ENCODE assay signal across 1 cellular context in genomic region chr10:132522521-132523411, GRCh38.
TF ChIP-seq lines count a peak whose summit lies in the region.

No MANE protein-coding gene starts in this region.

TF ChIP-seq in HepG2, 621 proteins besides CTCF, POLR2A, EP300 and RAD21:
- TF ChIP-seq NAIF1 (CRISPR knock-in tag; IDR thresholded peaks at IDR 0.05; ENCODE audit: borderline replicate concordance), result no peak
- no peak for TF ChIP-seq TAF15 (IDR thresholded peaks at IDR 0.05; ENCODE audit: low read depth, low read length, poor library complexity, severe bottlenecking)
- TF ChIP-seq, protein P1, sequence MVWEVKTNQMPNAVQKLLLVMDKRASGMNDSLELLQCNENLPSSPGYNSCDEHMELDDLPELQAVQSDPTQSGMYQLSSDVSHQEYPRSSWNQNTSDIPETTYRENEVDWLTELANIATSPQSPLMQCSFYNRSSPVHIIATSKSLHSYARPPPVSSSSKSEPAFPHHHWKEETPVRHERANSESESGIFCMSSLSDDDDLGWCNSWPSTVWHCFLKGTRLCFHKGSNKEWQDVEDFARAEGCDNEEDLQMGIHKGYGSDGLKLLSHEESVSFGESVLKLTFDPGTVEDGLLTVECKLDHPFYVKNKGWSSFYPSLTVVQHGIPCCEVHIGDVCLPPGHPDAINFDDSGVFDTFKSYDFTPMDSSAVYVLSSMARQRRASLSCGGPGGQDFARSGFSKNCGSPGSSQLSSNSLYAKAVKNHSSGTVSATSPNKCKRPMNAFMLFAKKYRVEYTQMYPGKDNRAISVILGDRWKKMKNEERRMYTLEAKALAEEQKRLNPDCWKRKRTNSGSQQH (CRISPR knock-in tag; IDR thresholded peaks at IDR 0.05; ENCODE audit: low read depth), result no peak
- no peak for TF ChIP-seq ZNF136 (CRISPR knock-in tag; IDR thresholded peaks at IDR 0.05; ENCODE audit: low read depth)
- TF ChIP-seq, protein P2, sequence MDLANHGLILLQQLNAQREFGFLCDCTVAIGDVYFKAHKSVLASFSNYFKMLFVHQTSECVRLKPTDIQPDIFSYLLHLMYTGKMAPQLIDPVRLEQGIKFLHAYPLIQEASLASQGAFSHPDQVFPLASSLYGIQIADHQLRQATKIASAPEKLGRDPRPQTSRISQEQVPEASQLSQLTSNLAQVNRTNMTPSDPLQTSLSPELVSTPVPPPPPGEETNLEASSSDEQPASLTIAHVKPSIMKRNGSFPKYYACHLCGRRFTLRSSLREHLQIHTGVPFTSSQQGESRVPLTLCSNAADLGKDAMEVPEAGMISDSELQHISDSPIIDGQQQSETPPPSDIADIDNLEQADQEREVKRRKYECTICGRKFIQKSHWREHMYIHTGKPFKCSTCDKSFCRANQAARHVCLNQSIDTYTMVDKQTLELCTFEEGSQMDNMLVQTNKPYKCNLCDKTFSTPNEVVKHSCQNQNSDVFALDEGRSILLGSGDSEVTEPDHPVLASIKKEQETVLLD (CRISPR knock-in tag; IDR thresholded peaks at IDR 0.05; ENCODE audit: low read depth), result no peak
- TF ChIP-seq ARID2 (CRISPR knock-in tag; IDR thresholded peaks at IDR 0.05; ENCODE audit: borderline replicate concordance), result no peak
TF ChIP-seq in HepG2: peak in this region for 0.
